Comparison of ENCODE assay signal across 19 cellular contexts in the genomic region with DNA sequence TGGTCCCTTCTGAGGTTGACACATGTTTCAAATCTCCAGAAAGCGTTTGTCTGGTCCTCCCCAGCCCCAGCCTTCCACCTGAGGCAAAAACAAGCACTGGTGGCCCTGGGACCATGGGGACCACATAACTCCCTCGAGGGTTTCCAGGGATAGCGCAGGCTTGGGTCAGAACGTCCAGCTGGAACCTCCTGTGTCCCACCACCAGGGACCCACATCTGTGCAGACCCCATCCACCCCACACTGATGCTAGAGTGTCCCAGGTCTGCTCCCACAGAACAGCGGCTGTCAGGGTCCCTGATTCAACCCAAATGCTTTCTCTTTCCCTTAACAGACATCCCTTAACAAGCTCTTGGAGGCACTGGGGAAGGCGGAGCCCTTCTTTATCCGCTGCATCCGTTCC.
"Had no signal": no experiment of that assay in that cellular context is flagged by ENCODE, and none has a peak within 500 bp of the region (broad histone marks: within the 10 kb centered on the region; RNA-seq: fewer than 3 reads in every experiment).

No MANE protein-coding gene starts in this region.

- H3K27ac Mint-ChIP-seq: activated B cell treated with CpG ODN at 0.5 μM for 24 hours; activated CD4-positive, alpha-beta T cell treated with anti-CD3 and anti-CD28 coated beads for 36 hours; activated CD8-positive, alpha-beta T cell treated with anti-CD3 and anti-CD28 coated beads for 36 hours; T-helper 1 cell treated with Interleukin-12 subunit alpha and Interleukin-12 subunit beta and Interleukin-4 antibody, amounts not matched to agents 30 μg/mL and 1 μg/mL, for 36 hours had no signal

- ATAC-seq: activated CD4-positive, alpha-beta T cell treated with anti-CD3 and anti-CD28 coated beads for 36 hours; activated CD8-positive, alpha-beta T cell treated with anti-CD3 and anti-CD28 coated beads for 36 hours; activated naive CD4-positive, alpha-beta T cell treated with anti-CD3 and anti-CD28 coated beads, Interleukin-2, amount 50 U/mL, for 72 hours; naive thymus-derived CD4-positive, alpha-beta T cell; stimulated activated naive CD8-positive, alpha-beta T cell treated with anti-CD3 and anti-CD28 coated beads, Interleukin-15, Interleukin-2, amounts not matched to agents 100 U/mL and 50 U/mL, for 24 hours had no signal

- H3K4me3 ChIP-seq: breast epithelium, colonic mucosa, dorsolateral prefrontal cortex, esophagus muscularis mucosa, left ventricle myocardium inferior, ovary, prostate gland, upper lobe of left lung had no signal

- H3K9me3 ChIP-seq: breast epithelium, colonic mucosa, esophagus muscularis mucosa, left ventricle myocardium inferior, ovary, prostate gland, upper lobe of left lung had no signal

- H3K27me3 Mint-ChIP-seq: activated B cell treated with CpG ODN at 0.5 μM for 24 hours; activated CD4-positive, alpha-beta T cell treated with anti-CD3 and anti-CD28 coated beads for 36 hours; activated CD8-positive, alpha-beta T cell treated with anti-CD3 and anti-CD28 coated beads for 36 hours; naive thymus-derived CD4-positive, alpha-beta T cell had no signal

- H3K4me3 Mint-ChIP-seq: activated B cell treated with CpG ODN at 0.5 μM for 24 hours; activated CD4-positive, alpha-beta T cell treated with anti-CD3 and anti-CD28 coated beads for 36 hours; activated CD8-positive, alpha-beta T cell treated with anti-CD3 and anti-CD28 coated beads for 36 hours; T-helper 1 cell treated with Interleukin-12 subunit alpha and Interleukin-12 subunit beta and Interleukin-4 antibody, amounts not matched to agents 30 μg/mL and 1 μg/mL, for 36 hours had no signal

- DNase-seq: activated B cell treated with CpG ODN at 0.5 μM for 24 hours; activated CD4-positive, alpha-beta T cell treated with anti-CD3 and anti-CD28 coated beads for 36 hours; activated CD8-positive, alpha-beta T cell treated with anti-CD3 and anti-CD28 coated beads for 36 hours; activated gamma-delta T cell; activated T-cell treated with anti-CD3 and anti-CD28 coated beads, Interleukin-2, amount 50 U/mL, for 48 hours; colonic mucosa; dorsolateral prefrontal cortex; hippocampal formation; left ventricle myocardium inferior; naive thymus-derived CD4-positive, alpha-beta T cell; ovary; stimulated activated CD4-positive, alpha-beta T cell treated with anti-CD3 and anti-CD28 coated beads, Interleukin-4, amount 100 ng/mL, for 1 hour; stimulated activated naive CD8-positive, alpha-beta T cell treated with anti-CD3 and anti-CD28 coated beads, Interleukin-15, Interleukin-2, amounts not matched to agents 100 U/mL and 50 U/mL, for 24 hours; upper lobe of left lung had no signal

- H3K36me3 ChIP-seq: breast epithelium, ovary had no signal

- H3K27me3 ChIP-seq: breast epithelium, colonic mucosa, dorsolateral prefrontal cortex, esophagus muscularis mucosa, ovary, upper lobe of left lung had no signal

- H3K27ac ChIP-seq: breast epithelium, colonic mucosa, dorsolateral prefrontal cortex, esophagus muscularis mucosa, left ventricle myocardium inferior, ovary, prostate gland, upper lobe of left lung had no signal

- H3K9me3 Mint-ChIP-seq: activated B cell treated with CpG ODN at 0.5 μM for 24 hours; activated CD8-positive, alpha-beta T cell treated with anti-CD3 and anti-CD28 coated beads for 36 hours; activated naive CD4-positive, alpha-beta T cell treated with anti-CD3 and anti-CD28 coated beads, Interleukin-2, amount 50 U/mL, for 72 hours; T-helper 1 cell treated with Interleukin-12 subunit alpha and Interleukin-12 subunit beta and Interleukin-4 antibody, amounts not matched to agents 30 μg/mL and 1 μg/mL, for 36 hours had no signal

- H3K4me1 ChIP-seq: breast epithelium, colonic mucosa, esophagus muscularis mucosa, left ventricle myocardium inferior, prostate gland had no signal
